Comparison of ENCODE assay signal across 16 cellular contexts in the genomic region with DNA sequence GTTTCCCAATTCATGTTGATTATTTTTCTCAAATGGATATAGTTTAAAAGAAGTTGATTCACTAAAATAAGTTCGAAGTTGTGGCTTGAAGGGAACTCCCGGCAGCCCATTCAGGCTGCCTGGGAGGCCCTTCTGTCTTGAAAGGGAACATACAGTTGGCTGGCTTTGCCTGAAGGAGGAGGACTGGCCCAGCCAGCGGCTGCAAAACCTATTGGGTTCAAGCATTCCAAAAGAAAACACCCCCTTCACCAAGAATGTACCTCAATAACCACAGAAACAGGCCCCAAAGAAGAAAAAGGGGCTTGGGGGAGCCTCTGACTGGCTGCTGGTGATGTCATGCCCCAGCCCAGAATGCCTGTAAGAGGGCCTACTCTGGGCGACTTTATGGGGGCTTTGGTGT. TPM values are rescaled to one million over a fixed set of nuclear protein-coding genes. Genes with fewer than 3 reads are reported as not detected.
A peak's percentile ranks its signal among the peaks of the same experiment; 100 is the strongest.
DNase-seq lines count a peak whose midpoint lies in the region; ATAC-seq and TF ChIP-seq lines count a peak whose summit lies in the region.
"Had no signal": no experiment of that assay in that cellular context is flagged by ENCODE, and none has a peak within 500 bp of the region (broad histone marks: within the 10 kb centered on the region; RNA-seq: fewer than 3 reads in every experiment).

No MANE protein-coding gene starts in this region.

- no peaks in the 10 kb centered on the region for H3K36me3 Mint-ChIP-seq in osteocyte (ENCODE audit: unreplicated experiment)
- H3K36me3 Mint-ChIP-seq in activated CD4-positive, alpha-beta T cell treated with anti-CD3 and anti-CD28 coated beads, Interleukin-2, amount 10 ng/mL, durations not matched to agents 7 days and 5 days (ENCODE audit: low read depth): no peaks in the 10 kb centered on the region
- H3K36me3 Mint-ChIP-seq: CD8-positive, alpha-beta memory T cell had no signal

- no peaks in the 10 kb centered on the region for H3K9me3 Mint-ChIP-seq in osteocyte (ENCODE audit: unreplicated experiment)
- no peaks in the 10 kb centered on the region for H3K9me3 Mint-ChIP-seq in activated CD4-positive, alpha-beta T cell treated with anti-CD3 and anti-CD28 coated beads, Interleukin-2, amount 10 ng/mL, durations not matched to agents 7 days and 5 days
- H3K9me3 Mint-ChIP-seq: CD8-positive, alpha-beta memory T cell had no signal

- no peak overlapping the region for H3K27ac ChIP-seq in RWPE1
- H3K27ac ChIP-seq: BLaER1, GM23248 had no signal

- CTCF ChIA-PET in activated CD4-positive, alpha-beta T cell treated with anti-CD3 and anti-CD28 coated beads, Interleukin-2, amount 10 ng/mL, durations not matched to agents 7 days and 5 days (lab: Charles Lee): interaction anchor here (0.6 kb wide), 1 partner anchor 77 kb away, joined by 3 read pairs; no protein-coding TSS in a partner anchor
- CTCF ChIA-PET in RWPE1 (lab: Yijun Ruan, JAX): no interaction called here

- in situ Hi-C loops in astrocyte of the cerebellum (cut with HindIII; ENCODE audit: low sequenced_read_pairs): loop anchor here (25.0 kb wide), 1 partner anchor 865 kb away; no protein-coding TSS in a partner anchor

- H3K27me3 Mint-ChIP-seq in osteocyte (ENCODE audit: unreplicated experiment): no peaks in the 10 kb centered on the region
- H3K27me3 Mint-ChIP-seq in activated CD4-positive, alpha-beta T cell treated with anti-CD3 and anti-CD28 coated beads, Interleukin-2, amount 10 ng/mL, durations not matched to agents 7 days and 5 days: peaks cover 4% of the 10 kb centered on the region

- TF ChIP-seq CTCF in astrocyte of the cerebellum (IDR thresholded peaks at IDR 0.05; ENCODE audit: low read depth, low read length, missing control alignments) (no peak), osteocyte (IDR thresholded peaks at IDR 0.05) (no peak), omental fat pad (IDR thresholded peaks at IDR 0.05) (no peak), RWPE1 (conservative IDR thresholded peaks at IDR 0.05; ENCODE audit: low read depth) (no peak)

- H3K4me3 ChIP-seq in astrocyte of the cerebellum (ENCODE audit: low read depth, low read length): no peak overlapping the region
- H3K4me3 ChIP-seq: BLaER1, GM23248 had no signal

- ATAC-seq in GM18520 (IDR thresholded peaks at IDR 0.05; ENCODE audit: unreplicated experiment) (no peak), omental fat pad (ENCODE audit: low FRiP score) (no peak)
- ATAC-seq: HCT116 had no signal

- peaks cover 72% of the 10 kb centered on the region for H3K4me1 Mint-ChIP-seq in osteocyte (ENCODE audit: unreplicated experiment)
- H3K4me1 Mint-ChIP-seq in activated CD4-positive, alpha-beta T cell treated with anti-CD3 and anti-CD28 coated beads, Interleukin-2, amount 10 ng/mL, durations not matched to agents 7 days and 5 days: no peaks in the 10 kb centered on the region
- H3K4me1 Mint-ChIP-seq: CD8-positive, alpha-beta memory T cell had no signal

- H3K4me3 Mint-ChIP-seq in osteocyte (ENCODE audit: unreplicated experiment): no peak overlapping the region
- no peak overlapping the region for H3K4me3 Mint-ChIP-seq in activated CD4-positive, alpha-beta T cell treated with anti-CD3 and anti-CD28 coated beads, Interleukin-2, amount 10 ng/mL, durations not matched to agents 7 days and 5 days
- H3K4me3 Mint-ChIP-seq: CD8-positive, alpha-beta memory T cell had no signal

- DNase-seq in Daoy (ENCODE audit: low read depth): peak; percentile 46
- DNase-seq in astrocyte of the cerebellum (ENCODE audit: low read depth): peak; percentile 64
- DNase-seq in iris pigment epithelial cell (ENCODE audit: low read depth): peak; percentile 25
- DNase-seq in osteocyte (ENCODE audit: extremely low spot score, unreplicated experiment): no peak
- no peak for DNase-seq in omental fat pad (ENCODE audit: low spot score)
- DNase-seq in activated CD4-positive, alpha-beta T cell treated with anti-CD3 and anti-CD28 coated beads, Interleukin-2, amount 10 ng/mL, durations not matched to agents 7 days and 5 days: no peak
- no peak for DNase-seq in RWPE1 (ENCODE audit: low spot score)
- DNase-seq: 8988T; AML-193; Caco-2; CD8-positive, alpha-beta memory T cell; DND-41; GM23248 had no signal

- peak overlapping the region; percentile 13 for H3K27ac Mint-ChIP-seq in osteocyte (ENCODE audit: unreplicated experiment)
- H3K27ac Mint-ChIP-seq in activated CD4-positive, alpha-beta T cell treated with anti-CD3 and anti-CD28 coated beads, Interleukin-2, amount 10 ng/mL, durations not matched to agents 7 days and 5 days: no peak overlapping the region
- H3K27ac Mint-ChIP-seq: CD8-positive, alpha-beta memory T cell had no signal

- POLR2A ChIA-PET in activated CD4-positive, alpha-beta T cell treated with anti-CD3 and anti-CD28 coated beads, Interleukin-2, amount 10 ng/mL, durations not matched to agents 7 days and 5 days (lab: Charles Lee): no interaction called here
- POLR2A ChIA-PET in RWPE1 (lab: Yijun Ruan, JAX; ENCODE audit: low non-redundant PET): no interaction called here

RNA-seq across cellular contexts. Expression of gene MAFB, which starts 36.6 kb away (rescaled TPM):
- total RNA-seq in Daoy (2014; rRNA removed; shearing (Covaris generic)): 0.97 and 1.1 TPM in 2 replicates
- total RNA-seq in osteocyte (27.6 and 31.9 TPM in 2 replicates), omental fat pad (100 to 1,000 TPM in 1 of 4 donors, 10 to 100 TPM in 3; 44.3 to 173 (median 82.4) TPM)
- total RNA-seq in activated CD4-positive, alpha-beta T cell treated with anti-CD3 and anti-CD28 coated beads, Interleukin-2, amount 10 ng/mL, durations not matched to agents 7 days and 5 days: not detected

Comparison
In these comparisons a context has a peak if more than half of its experiments do, and no peak if none do; other contexts are left out.
1. DNase-seq: peak in Daoy (single experiment), astrocyte of the cerebellum (single experiment) and iris pigment epithelial cell (single experiment); none in osteocyte (single experiment), omental fat pad (single experiment), activated CD4-positive, alpha-beta T cell treated with anti-CD3 and anti-CD28 coated beads, Interleukin-2, amount 10 ng/mL, durations not matched to agents 7 days and 5 days (single experiment) and RWPE1 (single experiment).
2. RNA of gene MAFB, which starts 36.6 kb away (total RNA-seq): 44.3 to 173 TPM in omental fat pad and 27.6 to 31.9 TPM in osteocyte; 0.97 to 1.1 TPM in Daoy and not detected in activated CD4-positive, alpha-beta T cell treated with anti-CD3 and anti-CD28 coated beads, Interleukin-2, amount 10 ng/mL, durations not matched to agents 7 days and 5 days; every median in the first group is over 10 times any median in the second.